Comparison of ENCODE assay signal across 20 cellular contexts in genomic region chr11:3888876-3889275, GRCh38. TPM values are rescaled to one million over a fixed set of nuclear protein-coding genes. Genes with fewer than 3 reads are reported as not detected.
A peak's percentile ranks its signal among the peaks of the same experiment; 100 is the strongest.
DNase-seq lines count a peak whose midpoint lies in the region; ATAC-seq and TF ChIP-seq lines count a peak whose summit lies in the region.
"Had no signal": no experiment of that assay in that cellular context is flagged by ENCODE, and none has a peak within 500 bp of the region (broad histone marks: within the 10 kb centered on the region; RNA-seq: fewer than 3 reads in every experiment).

No MANE protein-coding gene starts in this region.

- H3K9me3 ChIP-seq in BLaER1 treated with 17β-estradiol and CSF1 and Interleukin-3, amounts not matched to agents 10 nM and 100 nM (replicated peaks in 1 of 11): peaks cover 0 to 3% (median 0%) of the 10 kb centered on the region in 11 experiments; a peak in 2 of 22 replicates
- H3K9me3 ChIP-seq in T-helper 17 cell (ENCODE audit: control insufficient read depth, low read length, poor library complexity, severe bottlenecking): no peaks in the 10 kb centered on the region
- no peaks in the 10 kb centered on the region for H3K9me3 ChIP-seq in neutrophil

- no peak overlapping the region for H3K4me3 ChIP-seq in BLaER1 treated with 17β-estradiol and CSF1 and Interleukin-3, amounts not matched to agents 10 nM and 100 nM
- no peak overlapping the region for H3K4me3 ChIP-seq in neutrophil (ENCODE audit: low read depth in 1 of 2, low read length in 1 of 2)

- H3K4me1 Mint-ChIP-seq in T-helper 1 cell treated with Interleukin-12 subunit alpha and Interleukin-12 subunit beta and Interleukin-4 antibody, amounts not matched to agents 30 μg/mL and 1 μg/mL, for 36 hours (ENCODE audit: low read depth): peaks cover 34% of the 10 kb centered on the region
- peaks cover 44% of the 10 kb centered on the region for H3K4me1 Mint-ChIP-seq in T-helper 17 cell

- no peaks in the 10 kb centered on the region for H3K27me3 ChIP-seq in BLaER1 treated with 17β-estradiol and CSF1 and Interleukin-3, amounts not matched to agents 10 nM and 100 nM
- H3K27me3 ChIP-seq in neutrophil: no peaks in the 10 kb centered on the region

- H3K36me3 Mint-ChIP-seq in T-helper 1 cell treated with Interleukin-12 subunit alpha and Interleukin-12 subunit beta and Interleukin-4 antibody, amounts not matched to agents 30 μg/mL and 1 μg/mL, for 36 hours (ENCODE audit: low read depth): peaks cover 8% of the 10 kb centered on the region
- H3K36me3 Mint-ChIP-seq in T-helper 17 cell (ENCODE audit: low read depth): no peaks in the 10 kb centered on the region

- peak overlapping the region in 6 of 11 experiments; percentile 24 to 82 (median 62); a peak in 9 of 22 replicates for H3K4me2 ChIP-seq in BLaER1 treated with 17β-estradiol and CSF1 and Interleukin-3, amounts not matched to agents 10 nM and 100 nM

- no peaks in the 10 kb centered on the region for H3K27me3 Mint-ChIP-seq in T-helper 1 cell treated with Interleukin-12 subunit alpha and Interleukin-12 subunit beta and Interleukin-4 antibody, amounts not matched to agents 30 μg/mL and 1 μg/mL, for 36 hours (ENCODE audit: low read depth)
- no peaks in the 10 kb centered on the region for H3K27me3 Mint-ChIP-seq in T-helper 17 cell
- H3K27me3 Mint-ChIP-seq: CD4-positive, alpha-beta memory T cell had no signal

- peaks cover 0 to 30% (median 0%) of the 10 kb centered on the region in 11 experiments; a peak in 6 of 22 replicates for H4K20me1 ChIP-seq in BLaER1 treated with 17β-estradiol and CSF1 and Interleukin-3, amounts not matched to agents 10 nM and 100 nM

- no peak for ATAC-seq in T-helper 17 cell
- ATAC-seq in HG03025 (IDR thresholded peaks at IDR 0.05; ENCODE audit: low FRiP score, unreplicated experiment): no peak
- ATAC-seq: HepG2, PC-3 had no signal

- peaks cover 0 to 12% (median 0%) of the 10 kb centered on the region in 11 experiments; a peak in 1 of 22 replicates for H3K36me3 ChIP-seq in BLaER1 treated with 17β-estradiol and CSF1 and Interleukin-3, amounts not matched to agents 10 nM and 100 nM
- no peaks in the 10 kb centered on the region for H3K36me3 ChIP-seq in neutrophil

- no peak overlapping the region for H3K9ac ChIP-seq in BLaER1 treated with 17β-estradiol and CSF1 and Interleukin-3, amounts not matched to agents 10 nM and 100 nM

- H3K27ac Mint-ChIP-seq in T-helper 1 cell treated with Interleukin-12 subunit alpha and Interleukin-12 subunit beta and Interleukin-4 antibody, amounts not matched to agents 30 μg/mL and 1 μg/mL, for 36 hours: peak overlapping the region; percentile 1
- H3K27ac Mint-ChIP-seq in T-helper 17 cell: peak overlapping the region; percentile 83

- DNase-seq in T-helper 1 cell: no peak
- no peak for DNase-seq in T-helper 17 cell
- DNase-seq in NCI-H1694 treated with DMSO at 0.1 percent for 48 hours (lab: John Stamatoyannopoulos, UW): no peak
- no peak for DNase-seq in MV-4-11 (lab: John Stamatoyannopoulos, UW)
- DNase-seq: 8988T; Calu3; CD4-positive, alpha-beta memory T cell; NCI-H1417; NCI-H187 treated with DMSO at 0.1 percent for 48 hours; NCI-H2227 treated with DMSO at 0.1 percent for 48 hours; NCI-H524; NCI-H82; PC-3; SIG-M5 had no signal

- H3K27ac ChIP-seq in BLaER1 treated with 17β-estradiol and CSF1 and Interleukin-3, amounts not matched to agents 10 nM and 100 nM: no peak overlapping the region
- H3K27ac ChIP-seq in neutrophil: peak overlapping the region; percentile 75
- H3K27ac ChIP-seq: RWPE1 had no signal

- H3K9me3 Mint-ChIP-seq in T-helper 1 cell treated with Interleukin-12 subunit alpha and Interleukin-12 subunit beta and Interleukin-4 antibody, amounts not matched to agents 30 μg/mL and 1 μg/mL, for 36 hours: no peaks in the 10 kb centered on the region
- H3K9me3 Mint-ChIP-seq: CD4-positive, alpha-beta memory T cell had no signal

- no peak for TF ChIP-seq CTCF in neutrophil (IDR thresholded peaks at IDR 0.05)

- H3K4me1 ChIP-seq in BLaER1 treated with 17β-estradiol and CSF1 and Interleukin-3, amounts not matched to agents 10 nM and 100 nM: peaks cover 72 to 100% (median 87%) of the 10 kb centered on the region in 10 experiments
- peaks cover 56 to 64% of the 10 kb centered on the region in 2 experiments for H3K4me1 ChIP-seq in neutrophil (ENCODE audit: control insufficient read depth in 1 of 2, insufficient read depth in 1 of 2, low read depth in 1 of 2, low read length in 1 of 2)

- H3K4me3 Mint-ChIP-seq in T-helper 1 cell treated with Interleukin-12 subunit alpha and Interleukin-12 subunit beta and Interleukin-4 antibody, amounts not matched to agents 30 μg/mL and 1 μg/mL, for 36 hours: no peak overlapping the region
- no peak overlapping the region for H3K4me3 Mint-ChIP-seq in T-helper 17 cell

RNA-seq across cellular contexts. Expression of gene STIM1, which starts 33.4 kb away (rescaled TPM):
- total RNA-seq in T-helper 17 cell: 100 to 1,000 TPM; 115 to 125 TPM

RNA-seq across cellular contexts. Expression of gene RHOG, which starts 48.1 kb away (rescaled TPM):
- 100 to 1,000 TPM; 114 to 123 TPM for total RNA-seq in T-helper 17 cell
